ENCODE assay signal across 8 cellular contexts in genomic region chr7:100270915-100271593, GRCh38. TPM values are rescaled to one million over a fixed set of nuclear protein-coding genes. Genes with fewer than 3 reads are reported as not detected.
DNase-seq lines count a peak whose midpoint lies in the region; ATAC-seq and TF ChIP-seq lines count a peak whose summit lies in the region.
"Not testable (repeated sequence)": the region's sequence is repeated elsewhere in the genome, so short reads cannot be mapped to it uniquely, and the experiment has no call there.

No MANE protein-coding gene starts in this region.

- 2% methylated on average over 23 to 29 of the region's 29 CpGs for WGBS in heart right ventricle, 2 donors

- H3K4me1 Mint-ChIP-seq in activated CD8-positive, alpha-beta memory T cell treated with anti-CD3 and anti-CD28 coated beads, Interleukin-2, amount 10 ng/mL, durations not matched to agents 7 days and 5 days: peaks cover 16% of the 10 kb centered on the region
- peaks cover 12 to 41% (median 20%) of the 10 kb centered on the region in 4 donors for H3K4me1 Mint-ChIP-seq in naive thymus-derived CD8-positive, alpha-beta T cell

- CTCF ChIA-PET in AG04450 (lab: Charles Lee); HEK293 (lab: Yijun Ruan, JAX); activated CD8-positive, alpha-beta memory T cell treated with anti-CD3 and anti-CD28 coated beads, Interleukin-2, amount 10 ng/mL, durations not matched to agents 7 days and 5 days (lab: Charles Lee): not testable (repeated sequence)

- ATAC-seq in activated CD8-positive, alpha-beta memory T cell treated with anti-CD3 and anti-CD28 coated beads, Interleukin-2, amount 10 ng/mL, durations not matched to agents 7 days and 5 days; naive thymus-derived CD8-positive, alpha-beta T cell: not testable (repeated sequence)
- peak in 1 of 8 donors; percentile 16 for ATAC-seq in heart right ventricle

- H3K9me3 ChIP-seq in AG04450 (ENCODE audit: control insufficient read depth, insufficient read depth, low read length); HEK293 (ENCODE audit: control insufficient read depth, insufficient read depth, low read depth, low read length); heart right ventricle: not testable (repeated sequence)

- DNase-seq in AG04450 (ENCODE audit: low read depth, low spot score); activated CD8-positive, alpha-beta memory T cell treated with anti-CD3 and anti-CD28 coated beads, Interleukin-2, amount 10 ng/mL, durations not matched to agents 7 days and 5 days; heart right ventricle: not testable (repeated sequence)
- DNase-seq in NCI-H748 (lab: John Stamatoyannopoulos, UW; ENCODE audit: unreplicated experiment) (peak; percentile 49), caudate nucleus (lab: John Stamatoyannopoulos, UW) (peak in 22 of 61 donors; percentile 2 to 59 (median 26))
- DNase-seq in naive thymus-derived CD8-positive, alpha-beta T cell: peak in 2 of 10 donors; percentile 6 to 9
- DNase-seq in stimulated activated CD4-positive, alpha-beta T cell treated with anti-CD3 and anti-CD28 coated beads, Interleukin-2, amount 100 ng/mL, for 4 hours (ENCODE audit: low read depth): peak; percentile 13

- H3K36me3 ChIP-seq in HEK293 (ENCODE audit: control insufficient read depth in 2 of 2, insufficient read depth in 1 of 2, low read length in 2 of 2); heart right ventricle: not testable (repeated sequence)

- H3K4me3 ChIP-seq in AG04450 (ENCODE audit: low read depth, low read length): peak overlapping the region; percentile 69
- peak overlapping the region; percentile 69 for H3K4me3 ChIP-seq in HEK293 (ENCODE audit: low read depth, low read length)
- H3K4me3 ChIP-seq in heart right ventricle: peak overlapping the region; percentile 50 to 94 (median 70)

- peak overlapping the region; percentile 19 for H3K27ac Mint-ChIP-seq in activated CD8-positive, alpha-beta memory T cell treated with anti-CD3 and anti-CD28 coated beads, Interleukin-2, amount 10 ng/mL, durations not matched to agents 7 days and 5 days
- peak overlapping the region in 8 of 10 donors; percentile 61 to 87 (median 78) for H3K27ac Mint-ChIP-seq in naive thymus-derived CD8-positive, alpha-beta T cell

- peak overlapping the region; percentile 71 for H3K4me3 Mint-ChIP-seq in activated CD8-positive, alpha-beta memory T cell treated with anti-CD3 and anti-CD28 coated beads, Interleukin-2, amount 10 ng/mL, durations not matched to agents 7 days and 5 days
- peak overlapping the region; percentile 73 to 91 (median 82) for H3K4me3 Mint-ChIP-seq in naive thymus-derived CD8-positive, alpha-beta T cell

- not testable (repeated sequence) for H3K27ac ChIP-seq in AG04450 (ENCODE audit: low read depth, low read length)
- H3K27ac ChIP-seq in HEK293 (ENCODE audit: extremely low read depth, low read depth, low read length): 0 out of 2 replicates have a peak overlapping the region, but pooled peaks have one; percentile 43
- H3K27ac ChIP-seq in caudate nucleus (ENCODE audit: low read depth, low read length): peak overlapping the region; percentile 70
- peak overlapping the region in 3 of 10 donors; percentile 54 to 71 (median 59) for H3K27ac ChIP-seq in heart right ventricle

- not testable (repeated sequence) for TF ChIP-seq CTCF in AG04450 (IDR thresholded peaks at IDR 0.05; ENCODE audit: low read depth, low read length); HEK293 (tag by site-specific recombination; IDR thresholded peaks at IDR 0.05); heart right ventricle (IDR thresholded peaks at IDR 0.05)

- intact Hi-C loops in heart right ventricle (cut with DNase I): not testable (repeated sequence)

- H3K9me3 Mint-ChIP-seq in activated CD8-positive, alpha-beta memory T cell treated with anti-CD3 and anti-CD28 coated beads, Interleukin-2, amount 10 ng/mL, durations not matched to agents 7 days and 5 days (ENCODE audit: low read depth); naive thymus-derived CD8-positive, alpha-beta T cell: not testable (repeated sequence)

- not testable (repeated sequence) for H3K36me3 Mint-ChIP-seq in activated CD8-positive, alpha-beta memory T cell treated with anti-CD3 and anti-CD28 coated beads, Interleukin-2, amount 10 ng/mL, durations not matched to agents 7 days and 5 days; naive thymus-derived CD8-positive, alpha-beta T cell

- H3K27me3 ChIP-seq in AG04450 (ENCODE audit: control insufficient read depth, insufficient read depth, low read length); heart right ventricle: not testable (repeated sequence)

- POLR2A ChIA-PET in AG04450 (lab: Yijun Ruan, JAX); HEK293 (lab: Yijun Ruan, JAX): not testable (repeated sequence)
- POLR2A ChIA-PET in naive thymus-derived CD8-positive, alpha-beta T cell (lab: Charles Lee): interaction anchor here (0.8 to 1.5 kb wide), 4 partner anchors 51 to 157 kb away, joined by 3 to 9 read pairs (median 5); partner anchors contain the start of genes PVRIG and ZCWPW1

- H3K4me1 ChIP-seq in HEK293 (ENCODE audit: control insufficient read depth, insufficient read depth, low read length): not testable (repeated sequence)
- peaks cover 0 to 29% (median 14%) of the 10 kb centered on the region in 9 donors for H3K4me1 ChIP-seq in heart right ventricle

- H3K27me3 Mint-ChIP-seq in activated CD8-positive, alpha-beta memory T cell treated with anti-CD3 and anti-CD28 coated beads, Interleukin-2, amount 10 ng/mL, durations not matched to agents 7 days and 5 days; naive thymus-derived CD8-positive, alpha-beta T cell: not testable (repeated sequence)

TF ChIP-seq in HEK293, 187 proteins besides CTCF, POLR2A, EP300 and RAD21 (continues in another document):
- TF ChIP-seq SP2 (tag by site-specific recombination; IDR thresholded peaks at IDR 0.05): 0 out of 2 replicates have a peak, but pooled peaks have one; percentile 15
- TF ChIP-seq, protein P1, sequence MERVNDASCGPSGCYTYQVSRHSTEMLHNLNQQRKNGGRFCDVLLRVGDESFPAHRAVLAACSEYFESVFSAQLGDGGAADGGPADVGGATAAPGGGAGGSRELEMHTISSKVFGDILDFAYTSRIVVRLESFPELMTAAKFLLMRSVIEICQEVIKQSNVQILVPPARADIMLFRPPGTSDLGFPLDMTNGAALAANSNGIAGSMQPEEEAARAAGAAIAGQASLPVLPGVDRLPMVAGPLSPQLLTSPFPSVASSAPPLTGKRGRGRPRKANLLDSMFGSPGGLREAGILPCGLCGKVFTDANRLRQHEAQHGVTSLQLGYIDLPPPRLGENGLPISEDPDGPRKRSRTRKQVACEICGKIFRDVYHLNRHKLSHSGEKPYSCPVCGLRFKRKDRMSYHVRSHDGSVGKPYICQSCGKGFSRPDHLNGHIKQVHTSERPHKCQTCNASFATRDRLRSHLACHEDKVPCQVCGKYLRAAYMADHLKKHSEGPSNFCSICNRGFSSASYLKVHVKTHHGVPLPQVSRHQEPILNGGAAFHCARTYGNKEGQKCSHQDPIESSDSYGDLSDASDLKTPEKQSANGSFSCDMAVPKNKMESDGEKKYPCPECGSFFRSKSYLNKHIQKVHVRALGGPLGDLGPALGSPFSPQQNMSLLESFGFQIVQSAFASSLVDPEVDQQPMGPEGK (tag by site-specific recombination; IDR thresholded peaks at IDR 0.05): peak; percentile 54
- TF ChIP-seq ZNF335 (tag by site-specific recombination; conservative IDR thresholded peaks at IDR 0.05): peak; percentile 95
- TF ChIP-seq ZNF24 (tag by site-specific recombination; IDR thresholded peaks at IDR 0.05): 0 out of 2 replicates have a peak, but pooled peaks have one; percentile 17
- TF ChIP-seq PRDM1 (tag by site-specific recombination; IDR thresholded peaks at IDR 0.05): peak; percentile 45; the same call in 1 of the 2 replicates
- peak; percentile 13; the same call in 1 of the 2 replicates for TF ChIP-seq SP3 (tag by site-specific recombination; IDR thresholded peaks at IDR 0.05)
- TF ChIP-seq ZSCAN4 (tag by site-specific recombination; IDR thresholded peaks at IDR 0.05): peak; percentile 23; the same call in 1 of the 2 replicates

RNA-seq across cellular contexts. Expression of gene SPDYE3, which starts 36.4 kb away (rescaled TPM):
- not detected in 2 replicates for polyA plus RNA-seq in AG04450 (2011; rRNA removed)
- polyA minus RNA-seq in AG04450 (2011; rRNA and poly(A)+ RNA removed): not detected in 2 replicates
- total RNA-seq in activated CD8-positive, alpha-beta memory T cell treated with anti-CD3 and anti-CD28 coated beads, Interleukin-2, amount 10 ng/mL, durations not matched to agents 7 days and 5 days: not detected
- not detected for total RNA-seq in heart right ventricle
- polyA plus RNA-seq in heart right ventricle: under 1 TPM; 0.04 to 0.15 TPM
- not detected for total RNA-seq in naive thymus-derived CD8-positive, alpha-beta T cell
- 10 to 100 TPM in 1 of 3 donors, 1 to 10 TPM in 2; 4.8 to 10.9 (median 7.7) TPM for polyA plus RNA-seq in naive thymus-derived CD8-positive, alpha-beta T cell

RNA-seq across cellular contexts. Expression of gene PVRIG, which starts 51.3 kb away (rescaled TPM):
- 0.42 TPM in 1 of 2 replicates, not detected in the other for polyA plus RNA-seq in AG04450 (2011; rRNA removed)
- 1.3 TPM in 1 of 2 replicates, not detected in the other for polyA minus RNA-seq in AG04450 (2011; rRNA and poly(A)+ RNA removed)
- 10 to 100 TPM; 45.2 to 63.2 TPM for total RNA-seq in activated CD8-positive, alpha-beta memory T cell treated with anti-CD3 and anti-CD28 coated beads, Interleukin-2, amount 10 ng/mL, durations not matched to agents 7 days and 5 days
- 1 to 10 TPM in 1 of 10 donors, not detected in 9; 2.1 TPM for total RNA-seq in heart right ventricle
- polyA plus RNA-seq in heart right ventricle: under 1 TPM; 0.22 to 0.59 TPM
- total RNA-seq in naive thymus-derived CD8-positive, alpha-beta T cell: 10 to 100 TPM; 81.5 to 83.8 TPM
- 10 to 100 TPM; 79.1 to 85.4 (median 84.7) TPM for polyA plus RNA-seq in naive thymus-derived CD8-positive, alpha-beta T cell

Comparison
In these comparisons a context has a peak if more than half of its experiments do, and no peak if none do; other contexts are left out.
1. RNA of gene PVRIG, which starts 51.3 kb away (total RNA-seq): 81.5 to 83.8 TPM in naive thymus-derived CD8-positive, alpha-beta T cell and 45.2 to 63.2 TPM in activated CD8-positive, alpha-beta memory T cell treated with anti-CD3 and anti-CD28 coated beads, Interleukin-2, amount 10 ng/mL, durations not matched to agents 7 days and 5 days; 2.1 TPM in heart right ventricle; every median in the first group is over 10 times any median in the second.
2. Peak in every context shown above with its lines, with median percentiles within 50 percentile points of each other: H3K4me3 ChIP-seq.